15 cellular contexts compared by ENCODE assay signal in genomic region chr1:203559523-203559922, GRCh38.
DNase-seq lines count a peak whose midpoint lies in the region; ATAC-seq and TF ChIP-seq lines count a peak whose summit lies in the region.
"Had no signal": no experiment of that assay in that cellular context is flagged by ENCODE, and none has a peak within 500 bp of the region (broad histone marks: within the 10 kb centered on the region; RNA-seq: fewer than 3 reads in every experiment).

No MANE protein-coding gene starts in this region.

- H3K9me3 ChIP-seq in gastroesophageal sphincter (no peaks in the 10 kb centered on the region), stomach (no peaks in the 10 kb centered on the region)

- ATAC-seq in gastroesophageal sphincter, result no peak

- DNase-seq in HS-5 (ENCODE audit: low read depth), result peak; percentile 44
- no peak for DNase-seq in stomach
- DNase-seq in pons (ENCODE audit: low spot score), result no peak
- DNase-seq in CD1c-positive myeloid dendritic cell (ENCODE audit: extremely low spot score), result no peak
- no peak for DNase-seq in 8988T
- DNase-seq in glutamatergic neuron, result no peak
- DNase-seq: activated CD4-positive, alpha-beta T cell treated with anti-CD3 and anti-CD28 coated beads for 1 hour; activated gamma-delta T cell; Calu3; effector CD4-positive, alpha-beta T cell; NCI-H2081 treated with DMSO at 0.1 percent for 48 hours had no signal

- H3K36me3 ChIP-seq in gastroesophageal sphincter (no peaks in the 10 kb centered on the region), stomach (no peaks in the 10 kb centered on the region)

- H3K4me1 Mint-ChIP-seq in glutamatergic neuron (ENCODE audit: low read depth, unreplicated experiment), result peaks cover 41% of the 10 kb centered on the region

- peaks cover 6% of the 10 kb centered on the region for H3K27me3 Mint-ChIP-seq in glutamatergic neuron (ENCODE audit: unreplicated experiment)

- TF ChIP-seq CTCF in gastroesophageal sphincter (IDR thresholded peaks at IDR 0.05), result no peak
- TF ChIP-seq CTCF in stomach (IDR thresholded peaks at IDR 0.05), result no peak
- no peak for TF ChIP-seq CTCF in glutamatergic neuron (IDR thresholded peaks at IDR 0.05; ENCODE audit: partially characterized antibody, unreplicated experiment)

- H3K4me3 Mint-ChIP-seq in glutamatergic neuron (ENCODE audit: unreplicated experiment), result no peak overlapping the region
- H3K4me3 Mint-ChIP-seq: IgD-negative memory B cell had no signal

- intact Hi-C loops in stomach (cut with DNase I; ENCODE audit: low total_unique reads), result no loop called here

- TF ChIP-seq EP300 in gastroesophageal sphincter (IDR thresholded peaks at IDR 0.05) (no peak), stomach (IDR thresholded peaks at IDR 0.05) (no peak)

- 9 to 72% methylated on average over 3 to 4 of the region's 6 CpGs for WGBS in gastroesophageal sphincter (ENCODE audit: low coverage in 1 of 2), 2 donors
- WGBS in stomach, 5 donors, result 74 to 90% (median 83%) methylated on average over 6 of the region's 6 CpGs

- H3K9me3 Mint-ChIP-seq in glutamatergic neuron (ENCODE audit: unreplicated experiment), result peaks cover 6% of the 10 kb centered on the region
- H3K9me3 Mint-ChIP-seq: IgD-negative memory B cell had no signal

- H3K4me3 ChIP-seq in gastroesophageal sphincter (no peak overlapping the region), stomach (no peak overlapping the region)

- TF ChIP-seq POLR2A in gastroesophageal sphincter (IDR thresholded peaks at IDR 0.05) (no peak), stomach (IDR thresholded peaks at IDR 0.05) (no peak)

- H3K27ac ChIP-seq in angular gyrus (ENCODE audit: low read depth, low read length), result peak overlapping the region; percentile 9
- H3K27ac ChIP-seq in gastroesophageal sphincter, result peak overlapping the region; percentile 87 to 94 (median 92)
- H3K27ac ChIP-seq in stomach, result peak overlapping the region in 4 of 5 donors; percentile 55 to 89 (median 78)
- H3K27ac ChIP-seq: parathyroid adenoma had no signal

- H3K36me3 Mint-ChIP-seq in glutamatergic neuron (ENCODE audit: unreplicated experiment), result peaks cover 3% of the 10 kb centered on the region
- H3K36me3 Mint-ChIP-seq: IgD-negative memory B cell had no signal

- peaks cover 24 to 68% (median 44%) of the 10 kb centered on the region in 3 donors for H3K4me1 ChIP-seq in gastroesophageal sphincter
- peaks cover 25 to 47% (median 40%) of the 10 kb centered on the region in 4 donors for H3K4me1 ChIP-seq in stomach
- H3K4me1 ChIP-seq: parathyroid adenoma had no signal

- no peaks in the 10 kb centered on the region for H3K27me3 ChIP-seq in gastroesophageal sphincter
- no peaks in the 10 kb centered on the region for H3K27me3 ChIP-seq in stomach

- no peak overlapping the region for H3K27ac Mint-ChIP-seq in glutamatergic neuron (ENCODE audit: unreplicated experiment)
- H3K27ac Mint-ChIP-seq: IgD-negative memory B cell had no signal

Comparison
In these comparisons a context has a peak if more than half of its experiments do, and no peak if none do; other contexts are left out.
1. H3K27ac ChIP-seq: peak in every context shown above with its lines; median percentile 92 in gastroesophageal sphincter; 78 in stomach; 9 in angular gyrus.